In genomic region chr10:60466267-60467201, GRCh38 we compare ENCODE assay signal across 15 cellular contexts.
DNase-seq lines count a peak whose midpoint lies in the region; ATAC-seq and TF ChIP-seq lines count a peak whose summit lies in the region.
"Had no signal": no experiment of that assay in that cellular context is flagged by ENCODE, and none has a peak within 500 bp of the region (broad histone marks: within the 10 kb centered on the region; RNA-seq: fewer than 3 reads in every experiment).

No MANE protein-coding gene starts in this region.

- H3K4me1 ChIP-seq in IMR-90 (ENCODE audit: control insufficient read depth, insufficient read depth, low read length) (no peaks in the 10 kb centered on the region), mammary epithelial cell (ENCODE audit: insufficient read depth, low read length) (no peaks in the 10 kb centered on the region)
- H3K4me1 ChIP-seq: BLaER1, suprapubic skin had no signal

- ATAC-seq in IMR-90 (ENCODE audit: low read depth) (peak; percentile 88), GM19324 (IDR thresholded peaks at IDR 0.05; ENCODE audit: low FRiP score, unreplicated experiment) (no peak)

- H3K27ac Mint-ChIP-seq in neural crest cell (ENCODE audit: unreplicated experiment) = no peak overlapping the region
- H3K27ac Mint-ChIP-seq: activated naive CD8-positive, alpha-beta T cell treated with anti-CD3 and anti-CD28 coated beads, Interleukin-2, amount 10 ng/mL, durations not matched to agents 7 days and 5 days had no signal

- H4K20me1 ChIP-seq in IMR-90 (ENCODE audit: insufficient read depth, low read length) = no peaks in the 10 kb centered on the region
- no peaks in the 10 kb centered on the region for H4K20me1 ChIP-seq in mammary epithelial cell (ENCODE audit: insufficient read depth, low read length)
- H4K20me1 ChIP-seq: BLaER1 had no signal

- H4K8ac ChIP-seq in IMR-90 (ENCODE audit: low read depth in 2 of 2, low read length in 2 of 2) = peak overlapping the region in 1 of 2 experiments; percentile 66; a peak in 1 of 4 replicates

- H3K23ac ChIP-seq in IMR-90 (ENCODE audit: low read depth, low read length) = no peak overlapping the region

- no peaks in the 10 kb centered on the region for H3K9me3 ChIP-seq in IMR-90 (ENCODE audit: control insufficient read depth, insufficient read depth, low read length)
- no peaks in the 10 kb centered on the region for H3K9me3 ChIP-seq in mammary epithelial cell (replicated peaks; ENCODE audit: insufficient read depth, low read length)
- H3K9me3 ChIP-seq: BLaER1, suprapubic skin had no signal

- H3K4me3 Mint-ChIP-seq in neural crest cell = no peak overlapping the region
- H3K4me3 Mint-ChIP-seq: activated naive CD8-positive, alpha-beta T cell treated with anti-CD3 and anti-CD28 coated beads, Interleukin-2, amount 10 ng/mL, durations not matched to agents 7 days and 5 days had no signal

- H3K79me2 ChIP-seq in mammary epithelial cell (ENCODE audit: insufficient read depth, low read length) = no peaks in the 10 kb centered on the region

- POLR2A ChIA-PET in IMR-90 (lab: Charles Lee; ENCODE audit: unreplicated experiment) = no interaction called here

- no peaks in the 10 kb centered on the region for H3K27me3 Mint-ChIP-seq in neural crest cell (ENCODE audit: low read depth)

- DNase-seq in AG09309 (ENCODE audit: low read depth) = no peak
- peak; percentile 71 for DNase-seq in IMR-90
- DNase-seq in mammary epithelial cell = no peak
- DNase-seq in neural crest cell (ENCODE audit: low read depth, low spot score) = no peak
- no peak for DNase-seq in NCI-H226
- no peak for DNase-seq in NCI-H446 treated with DMSO at 0.1 percent for 48 hours (lab: John Stamatoyannopoulos, UW)
- DNase-seq in KBM-7 = no peak
- DNase-seq: activated CD4-positive, alpha-beta T cell treated with anti-CD3 and anti-CD28 coated beads for 1 hour; activated naive CD8-positive, alpha-beta T cell treated with anti-CD3 and anti-CD28 coated beads, Interleukin-2, amount 10 ng/mL, durations not matched to agents 7 days and 5 days; erythroblast; NCI-H187 treated with DMSO at 0.1 percent for 48 hours; nucleus accumbens had no signal

- H2AK9ac ChIP-seq in IMR-90 (replicated peaks; ENCODE audit: low read depth, low read length, poor library complexity) = no peak overlapping the region

- H3K27ac ChIP-seq in IMR-90 (ENCODE audit: insufficient read depth, low read length) (no peak overlapping the region), mammary epithelial cell (ENCODE audit: insufficient read depth, low read depth, low read length) (no peak overlapping the region)
- H3K27ac ChIP-seq: BLaER1, suprapubic skin had no signal

- peaks cover 2% of the 10 kb centered on the region; the same call in 1 of the 2 replicates for H3K9me1 ChIP-seq in IMR-90 (ENCODE audit: insufficient read depth, low read length)

- H3K18ac ChIP-seq in IMR-90 (ENCODE audit: low read depth, low read length) = no peak overlapping the region; the same call in 1 of the 2 replicates

- H2AFZ ChIP-seq in IMR-90 (replicated peaks; ENCODE audit: low read length, poor library complexity) (no peak overlapping the region), mammary epithelial cell (ENCODE audit: low read depth, low read length) (no peak overlapping the region)

- CTCF ChIA-PET in IMR-90 (lab: Yijun Ruan, JAX) (interaction anchor here (0.6 to 1.2 kb wide), 4 partner anchors 14 to 419 kb away, joined by 3 to 5 read pairs (median 4); no protein-coding TSS in a partner anchor), mammary epithelial cell (lab: Charles Lee; ENCODE audit: low non-redundant PET) (no interaction called here)

- H3K14ac ChIP-seq in IMR-90 (replicated peaks; ENCODE audit: low read depth, low read length) = no peak overlapping the region

- no peak overlapping the region for H2BK15ac ChIP-seq in IMR-90 (ENCODE audit: low read depth, low read length)

- H4K91ac ChIP-seq in IMR-90 (ENCODE audit: insufficient read depth, low read depth, low read length) = no peak overlapping the region

- peak overlapping the region; percentile 16; the same call in 1 of the 2 replicates for H2BK20ac ChIP-seq in IMR-90 (ENCODE audit: low read depth, low read length)

- H2BK120ac ChIP-seq in IMR-90 (ENCODE audit: low read depth, low read length) = peak overlapping the region; percentile 25; the same call in 1 of the 2 replicates

- WGBS in IMR-90 (ENCODE audit: extremely low coverage in 2 of 2, insufficient read length in 1 of 2), 2 experiments = no CpG with 5 or more reads among the region's 4 CpGs
- 70% methylated on average over 4 of the region's 4 CpGs for WGBS in mammary epithelial cell (ENCODE audit: low coverage, missing lambda C conversion rate)

- H3K4me2 ChIP-seq in IMR-90 (ENCODE audit: low read depth, low read length) (peak overlapping the region; percentile 90; the same call in 1 of the 2 replicates), mammary epithelial cell (ENCODE audit: insufficient read depth, low read depth, low read length) (peak overlapping the region; percentile 23)
- H3K4me2 ChIP-seq: BLaER1 had no signal

- H2AK5ac ChIP-seq in IMR-90 (ENCODE audit: low read depth, low read length) = no peak overlapping the region

- H3K36me3 ChIP-seq in IMR-90 (ENCODE audit: control insufficient read depth, insufficient read depth, low read length) (no peaks in the 10 kb centered on the region), mammary epithelial cell (ENCODE audit: insufficient read depth, low read length) (no peaks in the 10 kb centered on the region)
- H3K36me3 ChIP-seq: BLaER1, suprapubic skin had no signal

- no peak for TF ChIP-seq RAD21 in IMR-90 (IDR thresholded peaks at IDR 0.05; ENCODE audit: low read length)

- peak overlapping the region; percentile 84 for H2BK5ac ChIP-seq in IMR-90 (ENCODE audit: low read depth, low read length, poor library complexity, severe bottlenecking)

- H3K56ac ChIP-seq in IMR-90 (ENCODE audit: extremely low read depth, insufficient read depth, low read length) = peak overlapping the region; percentile 54

- no peaks in the 10 kb centered on the region for H3K79me1 ChIP-seq in IMR-90 (ENCODE audit: low read depth in 1 of 2, low read length in 2 of 2)

- in situ Hi-C loops in IMR-90 (cut with MboI; ENCODE audit: low sequenced_read_pairs) (loop anchor here (25.0 kb wide), 1 partner anchor 296 kb away; no protein-coding TSS in a partner anchor), mammary epithelial cell (cut with MboI; ENCODE audit: low sequenced_read_pairs in 2 of 2) (no loop called here), KBM-7 (cut with MboI; ENCODE audit: low pct_unique_long_range_greater_than_20kb, low sequenced_read_pairs) (no loop called here)

- H3K4ac ChIP-seq in IMR-90 (ENCODE audit: low read depth, low read length) = peak overlapping the region; percentile 11; the same call in 1 of the 2 replicates

- dilution Hi-C loops in IMR-90 (cut with HindIII; ENCODE audit: low sequenced_read_pairs, unreplicated experiment) (no loop called here), mammary epithelial cell (cut with HindIII; ENCODE audit: low sequenced_read_pairs) (no loop called here)

- no peak for TF ChIP-seq POLR2A in IMR-90 (IDR thresholded peaks at IDR 0.05; ENCODE audit: low read depth, low read length)

- H3K27me3 ChIP-seq in IMR-90 (ENCODE audit: control insufficient read depth, insufficient read depth, low read length) (no peaks in the 10 kb centered on the region), mammary epithelial cell (ENCODE audit: insufficient read depth, low read length) (no peaks in the 10 kb centered on the region)
- H3K27me3 ChIP-seq: BLaER1, suprapubic skin had no signal

- H3K4me3 ChIP-seq in AG09309 (ENCODE audit: control insufficient read depth, low read depth, low read length) = no peak overlapping the region
- H3K4me3 ChIP-seq in IMR-90 (ENCODE audit: insufficient read depth, low read depth, low read length) = no peak overlapping the region
- H3K4me3 ChIP-seq in mammary epithelial cell (replicated peaks in 1 of 3; ENCODE audit: insufficient read depth in 1 of 3, low read depth in 2 of 3, low read length in 3 of 3) = no peak overlapping the region
- H3K4me3 ChIP-seq: BLaER1, suprapubic skin had no signal

- BruUV-seq in IMR-90 (replicated peaks; lab: Mats Ljungman, UMichigan) (no TSS peak), mammary epithelial cell (replicated peaks; lab: Mats Ljungman, UMichigan) (no TSS peak)

- H3K9ac ChIP-seq in IMR-90 (ENCODE audit: low read depth, low read length) = no peak overlapping the region
- no peak overlapping the region for H3K9ac ChIP-seq in mammary epithelial cell (ENCODE audit: insufficient read depth, low read length)
- H3K9ac ChIP-seq: BLaER1 had no signal

- no peaks in the 10 kb centered on the region for H3K9me3 Mint-ChIP-seq in neural crest cell
- H3K9me3 Mint-ChIP-seq: activated naive CD8-positive, alpha-beta T cell treated with anti-CD3 and anti-CD28 coated beads, Interleukin-2, amount 10 ng/mL, durations not matched to agents 7 days and 5 days had no signal

- no peaks in the 10 kb centered on the region for H3K36me3 Mint-ChIP-seq in neural crest cell (ENCODE audit: low read depth)
- H3K36me3 Mint-ChIP-seq: activated naive CD8-positive, alpha-beta T cell treated with anti-CD3 and anti-CD28 coated beads, Interleukin-2, amount 10 ng/mL, durations not matched to agents 7 days and 5 days had no signal

- H4K5ac ChIP-seq in IMR-90 (ENCODE audit: low read depth, low read length) = 0 out of 2 replicates have a peak overlapping the region, but pooled peaks have one; percentile 42

- peak; percentile 17 for TF ChIP-seq CTCF in AG09309 (IDR thresholded peaks at IDR 0.05; ENCODE audit: control insufficient read depth, insufficient read depth, low read depth, low read length, missing control alignments)
- no peak for TF ChIP-seq CTCF in IMR-90 (conservative IDR thresholded peaks at IDR 0.05; ENCODE audit: low read depth, low read length)
- TF ChIP-seq CTCF in mammary epithelial cell (conservative IDR thresholded peaks at IDR 0.05 in 1 of 2, IDR thresholded peaks at IDR 0.05 in 1 of 2; ENCODE audit: extremely low read depth in 1 of 2, insufficient read depth in 1 of 2, low read depth in 1 of 2, low read length in 2 of 2) = peak in 1 of 2 donors; percentile 13
- TF ChIP-seq CTCF in neural crest cell (conservative IDR thresholded peaks at IDR 0.05) = peak; percentile 31

- intact Hi-C loops in IMR-90 (cut with micrococcal nuclease) (no loop called here), mammary epithelial cell (cut with micrococcal nuclease) (no loop called here)

- peaks cover 5% of the 10 kb centered on the region for H3K4me1 Mint-ChIP-seq in neural crest cell
- H3K4me1 Mint-ChIP-seq: activated naive CD8-positive, alpha-beta T cell treated with anti-CD3 and anti-CD28 coated beads, Interleukin-2, amount 10 ng/mL, durations not matched to agents 7 days and 5 days had no signal

TF ChIP-seq in IMR-90, 13 proteins besides CTCF, POLR2A, EP300 and RAD21:
- TF ChIP-seq FOS (IDR thresholded peaks at IDR 0.05; ENCODE audit: low read depth, low read length) (peak; percentile 15; the same call in 1 of the 2 replicates), BHLHE40 (IDR thresholded peaks at IDR 0.05; ENCODE audit: low read depth, low read length) (no peak), MAFK (IDR thresholded peaks at IDR 0.05; ENCODE audit: low read depth, low read length) (peak; percentile 74), RFX5 (IDR thresholded peaks at IDR 0.05; ENCODE audit: low read depth, low read length) (no peak), CEBPB (IDR thresholded peaks at IDR 0.05; ENCODE audit: low read depth, low read length) (0 out of 2 replicates have a peak, but pooled peaks have one; percentile 15)
TF ChIP-seq in IMR-90: peak in this region for 3.
